ENCODE assay signal across 24 cellular contexts in the genomic region with DNA sequence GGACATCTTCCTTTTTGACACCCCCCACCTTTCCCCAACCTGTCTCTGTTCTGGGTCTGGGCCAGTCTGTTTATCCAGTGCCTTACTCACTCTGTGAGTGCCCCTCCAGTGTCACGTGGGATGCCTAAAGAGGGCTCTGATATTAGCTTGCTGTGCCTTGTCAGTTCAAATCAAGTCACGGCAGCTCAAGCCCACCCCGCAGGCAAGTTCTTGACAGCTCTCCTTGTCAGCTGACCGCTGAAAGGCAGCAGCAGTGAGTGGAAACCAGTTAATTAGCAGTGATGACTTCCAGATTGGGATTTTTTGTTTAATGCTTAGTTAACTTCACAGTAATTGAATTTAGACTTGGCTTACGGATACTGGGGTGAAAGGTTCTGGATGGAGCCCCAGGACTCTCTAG.
"Had no signal": no experiment of that assay in that cellular context is flagged by ENCODE, and none has a peak within 500 bp of the region (broad histone marks: within the 10 kb centered on the region; RNA-seq: fewer than 3 reads in every experiment).

No MANE protein-coding gene starts in this region.

- H3K9me3 ChIP-seq: colonic mucosa, pancreas, right lobe of liver, upper lobe of right lung, vagina had no signal

- H3K36me3 ChIP-seq: colonic mucosa, heart left ventricle, pancreas, right lobe of liver, tibial artery, upper lobe of right lung, vagina had no signal

- H3K27me3 Mint-ChIP-seq: progenitor cell of endocrine pancreas had no signal

- H3K4me1 Mint-ChIP-seq: endodermal cell; naive thymus-derived CD4-positive, alpha-beta T cell; stimulated activated effector memory CD8-positive, alpha-beta T cell treated with anti-CD3 and anti-CD28 coated beads, Interleukin-12 subunit alpha, Interleukin-12 subunit beta, amount 100 ng/mL, for 72 hours had no signal

- H3K27me3 ChIP-seq: colonic mucosa, heart left ventricle, pancreas, right lobe of liver, tibial artery, upper lobe of right lung, vagina had no signal

- H3K4me3 Mint-ChIP-seq: endodermal cell; naive thymus-derived CD4-positive, alpha-beta T cell; neural crest cell; stimulated activated effector memory CD8-positive, alpha-beta T cell treated with anti-CD3 and anti-CD28 coated beads, Interleukin-12 subunit alpha, Interleukin-12 subunit beta, amount 100 ng/mL, for 72 hours; stimulated activated naive CD8-positive, alpha-beta T cell treated with anti-CD3 and anti-CD28 coated beads, Interleukin-15, Interleukin-2, amounts not matched to agents 100 ng/mL and 50 ng/mL, for 24 hours had no signal

- ATAC-seq: foreskin keratinocyte; heart left ventricle; left lobe of liver; naive thymus-derived CD4-positive, alpha-beta T cell; pancreas; right lobe of liver; stimulated activated effector memory CD8-positive, alpha-beta T cell treated with anti-CD3 and anti-CD28 coated beads, Interleukin-12 subunit alpha, Interleukin-12 subunit beta, amount 100 ng/mL, for 72 hours; upper lobe of right lung had no signal

- DNase-seq: colonic mucosa; dermis blood vessel endothelial cell; effector CD4-positive, alpha-beta T cell; endodermal cell; erythroblast; foreskin keratinocyte; heart left ventricle; hippocampal formation; kidney glomerular epithelial cell; mammary epithelial cell; naive thymus-derived CD4-positive, alpha-beta T cell; occipital lobe; pancreas; right lobe of liver; stimulated activated CD4-positive, alpha-beta T cell treated with anti-CD3 and anti-CD28 coated beads, Interleukin-4, amount 100 ng/mL, for 1 hour; stimulated activated CD8-positive, alpha-beta memory T cell treated with anti-CD3 and anti-CD28 coated beads, Interleukin-4, amount 100 ng/mL, for 48 hours; tibial artery; upper lobe of right lung had no signal

- H3K4me1 ChIP-seq: colonic mucosa, foreskin keratinocyte, heart left ventricle, pancreas, right lobe of liver, tibial artery, upper lobe of right lung, vagina had no signal

- H3K27ac Mint-ChIP-seq: endodermal cell; naive thymus-derived CD4-positive, alpha-beta T cell; progenitor cell of endocrine pancreas; stimulated activated effector memory CD8-positive, alpha-beta T cell treated with anti-CD3 and anti-CD28 coated beads, Interleukin-12 subunit alpha, Interleukin-12 subunit beta, amount 100 ng/mL, for 72 hours; stimulated activated naive CD8-positive, alpha-beta T cell treated with anti-CD3 and anti-CD28 coated beads, Interleukin-15, Interleukin-2, amounts not matched to agents 100 ng/mL and 50 ng/mL, for 24 hours had no signal

- H3K9me3 Mint-ChIP-seq: stimulated activated effector memory CD8-positive, alpha-beta T cell treated with anti-CD3 and anti-CD28 coated beads, Interleukin-12 subunit alpha, Interleukin-12 subunit beta, amount 100 ng/mL, for 72 hours; stimulated activated naive CD8-positive, alpha-beta T cell treated with anti-CD3 and anti-CD28 coated beads, Interleukin-15, Interleukin-2, amounts not matched to agents 100 ng/mL and 50 ng/mL, for 24 hours had no signal

- H3K4me3 ChIP-seq: colonic mucosa, heart left ventricle, pancreas, right lobe of liver, tibial artery, upper lobe of right lung, vagina had no signal

- H3K36me3 Mint-ChIP-seq: stimulated activated effector memory CD8-positive, alpha-beta T cell treated with anti-CD3 and anti-CD28 coated beads, Interleukin-12 subunit alpha, Interleukin-12 subunit beta, amount 100 ng/mL, for 72 hours had no signal

- H3K27ac ChIP-seq: colonic mucosa, foreskin keratinocyte, heart left ventricle, pancreas, right lobe of liver, tibial artery, upper lobe of right lung, vagina had no signal
